In genomic region chr14:96574633-96575191, GRCh38 we compare ENCODE assay signal across 12 cellular contexts.
DNase-seq lines count a peak whose midpoint lies in the region; ATAC-seq, FAIRE-seq and TF ChIP-seq lines count a peak whose summit lies in the region.
"Had no signal": no experiment of that assay in that cellular context is flagged by ENCODE, and none has a peak within 500 bp of the region (broad histone marks: within the 10 kb centered on the region; RNA-seq: fewer than 3 reads in every experiment).

No MANE protein-coding gene starts in this region.

- H3K23ac ChIP-seq in trophoblast cell (ENCODE audit: low read length): no peak overlapping the region

- no peak overlapping the region for H3K4me2 ChIP-seq in trophoblast cell (ENCODE audit: low read length)

- H3K27me3 ChIP-seq in left lung: no peaks in the 10 kb centered on the region
- H3K27me3 ChIP-seq in dorsolateral prefrontal cortex: no peaks in the 10 kb centered on the region
- no peaks in the 10 kb centered on the region for H3K27me3 ChIP-seq in trophoblast cell (ENCODE audit: insufficient read depth, low read length)
- no peaks in the 10 kb centered on the region for H3K27me3 ChIP-seq in endodermal cell (ENCODE audit: control insufficient read depth, insufficient read depth, low read length, poor library complexity, severe bottlenecking)
- H3K27me3 ChIP-seq: transverse colon had no signal

- no peak overlapping the region for H2BK5ac ChIP-seq in trophoblast cell (ENCODE audit: low read depth, low read length, poor library complexity)

- no peak overlapping the region for H3K4ac ChIP-seq in trophoblast cell (ENCODE audit: low read depth, low read length)

- no peak for FAIRE-seq in HTR-8/SVneo (lab: Jason Lieb, UNC)

- H4K12ac ChIP-seq in trophoblast cell (ENCODE audit: low read depth, low read length): no peak overlapping the region

- no peak overlapping the region for H3K9ac ChIP-seq in trophoblast cell (ENCODE audit: low read length)
- H3K9ac ChIP-seq in endodermal cell (ENCODE audit: extremely low read depth, low read length, poor library complexity, severe bottlenecking): no peak overlapping the region

- no peak overlapping the region for H2AK5ac ChIP-seq in trophoblast cell (ENCODE audit: low read length)

- WGBS in trophoblast cell (ENCODE audit: extremely low coverage, insufficient coverage, insufficient read length): no CpG with 5 or more reads among the region's 3 CpGs
- 80 to 81% methylated on average over 1 to 3 of the region's 3 CpGs for WGBS in endodermal cell (ENCODE audit: insufficient coverage in 1 of 2, insufficient read length in 1 of 2), 2 experiments

- H3K36me3 Mint-ChIP-seq in brain (peaks cover under 1% of the 10 kb centered on the region), endodermal cell (ENCODE audit: low read depth) (peaks cover 31% of the 10 kb centered on the region)

- H4K8ac ChIP-seq in trophoblast cell (ENCODE audit: low read depth, low read length): no peak overlapping the region

- H3K9me3 Mint-ChIP-seq in brain (no peaks in the 10 kb centered on the region), endodermal cell (no peaks in the 10 kb centered on the region)
- H3K9me3 Mint-ChIP-seq: T-cell had no signal

- DNase-seq in COR-L47 (lab: John Stamatoyannopoulos, UW) (peak; percentile 24), NCI-H1092 (lab: John Stamatoyannopoulos, UW) (peak; percentile 11), left lung (no peak), dorsolateral prefrontal cortex (no peak), trophoblast cell (no peak), endodermal cell (no peak), HTR-8/SVneo (ENCODE audit: insufficient read length, low spot score) (no peak)
- DNase-seq: activated T-cell treated with anti-CD3 and anti-CD28 coated beads for 4 hours, NCI-H1417, T-cell, transverse colon had no signal

- H3K18ac ChIP-seq in trophoblast cell (ENCODE audit: low read length): no peak overlapping the region

- H3K27ac ChIP-seq in left lung (no peak overlapping the region), dorsolateral prefrontal cortex (peak overlapping the region in 1 of 59 donors; percentile 28), trophoblast cell (ENCODE audit: low read depth, low read length) (no peak overlapping the region), endodermal cell (ENCODE audit: low read depth, low read length) (no peak overlapping the region)
- H3K27ac ChIP-seq: transverse colon had no signal

- H3K4me1 Mint-ChIP-seq in brain (peaks cover 34% of the 10 kb centered on the region), endodermal cell (peaks cover 24% of the 10 kb centered on the region)

- H3K4me3 Mint-ChIP-seq in brain (no peak overlapping the region), endodermal cell (no peak overlapping the region)
- H3K4me3 Mint-ChIP-seq: T-cell had no signal

- no peak overlapping the region for H2BK120ac ChIP-seq in trophoblast cell (ENCODE audit: insufficient read depth, low read length, poor library complexity)

- no peaks in the 10 kb centered on the region for H3K9me3 ChIP-seq in left lung
- H3K9me3 ChIP-seq in trophoblast cell (ENCODE audit: insufficient read depth, low read depth, low read length): no peaks in the 10 kb centered on the region
- no peaks in the 10 kb centered on the region for H3K9me3 ChIP-seq in endodermal cell (ENCODE audit: control insufficient read depth, low read length)
- H3K9me3 ChIP-seq: transverse colon had no signal

- peaks cover 0 to 4% of the 10 kb centered on the region in 2 donors for H3K4me1 ChIP-seq in left lung
- peaks cover 0 to 5% of the 10 kb centered on the region in 2 experiments for H3K4me1 ChIP-seq in trophoblast cell (ENCODE audit: control insufficient read depth in 1 of 2, insufficient read depth in 2 of 2, low read length in 2 of 2)
- H3K4me1 ChIP-seq in endodermal cell (ENCODE audit: control insufficient read depth, insufficient read depth, low read length): peaks cover 12% of the 10 kb centered on the region

- peak overlapping the region in 4 of 5 experiments; percentile 42 to 72 (median 62) for H3K27ac Mint-ChIP-seq in brain
- H3K27ac Mint-ChIP-seq in endodermal cell: no peak overlapping the region

- no peaks in the 10 kb centered on the region for H3K79me1 ChIP-seq in trophoblast cell (ENCODE audit: low read length)

- H3K14ac ChIP-seq in trophoblast cell (ENCODE audit: low read length): no peak overlapping the region

- no peak overlapping the region for H2AFZ ChIP-seq in trophoblast cell (ENCODE audit: insufficient read depth, low read length, poor library complexity)

- no peak overlapping the region for H4K91ac ChIP-seq in trophoblast cell (ENCODE audit: low read depth, low read length)

- H3K79me2 ChIP-seq in trophoblast cell (ENCODE audit: control insufficient read depth, insufficient read depth, low read length, poor library complexity): no peaks in the 10 kb centered on the region

- H2BK12ac ChIP-seq in trophoblast cell (ENCODE audit: low read length): no peak overlapping the region

- H3K27me3 Mint-ChIP-seq in brain (no peaks in the 10 kb centered on the region), endodermal cell (ENCODE audit: insufficient read depth) (no peaks in the 10 kb centered on the region)
- H3K27me3 Mint-ChIP-seq: T-cell had no signal

- peak; percentile 41 for ATAC-seq in left lung
- ATAC-seq: T-cell had no signal

- no peak overlapping the region for H3K4me3 ChIP-seq in left lung
- H3K4me3 ChIP-seq in dorsolateral prefrontal cortex: no peak overlapping the region
- H3K4me3 ChIP-seq in trophoblast cell (ENCODE audit: low read depth, low read length): no peak overlapping the region
- no peak overlapping the region for H3K4me3 ChIP-seq in endodermal cell (ENCODE audit: low read length)
- H3K4me3 ChIP-seq: transverse colon had no signal

- H3K36me3 ChIP-seq in left lung: peaks cover 0 to 18% of the 10 kb centered on the region in 2 donors
- peaks cover 4 to 7% of the 10 kb centered on the region in 2 experiments for H3K36me3 ChIP-seq in trophoblast cell (ENCODE audit: control insufficient read depth in 1 of 2, insufficient read depth in 2 of 2, low read length in 2 of 2)
- H3K36me3 ChIP-seq in endodermal cell (ENCODE audit: control insufficient read depth, insufficient read depth, low read length): peaks cover 31% of the 10 kb centered on the region
- H3K36me3 ChIP-seq: transverse colon had no signal

- TF ChIP-seq CTCF in brain (conservative IDR thresholded peaks at IDR 0.05): no peak
- TF ChIP-seq CTCF in left lung (IDR thresholded peaks at IDR 0.05): no peak
- TF ChIP-seq CTCF in dorsolateral prefrontal cortex (IDR thresholded peaks at IDR 0.05 in 54 of 56, conservative IDR thresholded peaks at IDR 0.05 in 2 of 56; ENCODE audit: low read depth in 1 of 56, partially characterized antibody in 56 of 56): no peak
- no peak for TF ChIP-seq CTCF in endodermal cell (conservative IDR thresholded peaks at IDR 0.05)

- intact Hi-C loops in left lung (cut with DNase I) (loop anchor here in 1 of 2 donors (10.0 kb wide), 1 partner anchor 170 kb away; no protein-coding TSS in a partner anchor), dorsolateral prefrontal cortex (cut with DNase I) (no loop called here)

Comparison
In these comparisons a context has a peak if more than half of its experiments do, and no peak if none do; other contexts are left out.
1. DNase-seq: peak in COR-L47 (single experiment) and NCI-H1092 (single experiment); none in left lung (0 of 2), dorsolateral prefrontal cortex (0 of 10), trophoblast cell (0 of 2), endodermal cell (single experiment) and HTR-8/SVneo (single experiment).